ENCODE assay signal across 13 cellular contexts in genomic region chr1:207343675-207344074, GRCh38. TPM values are rescaled to one million over a fixed set of nuclear protein-coding genes. Genes with fewer than 3 reads are reported as not detected.
A peak's percentile ranks its signal among the peaks of the same experiment; 100 is the strongest.
DNase-seq lines count a peak whose midpoint lies in the region; ATAC-seq and TF ChIP-seq lines count a peak whose summit lies in the region.
"Had no signal": no experiment of that assay in that cellular context is flagged by ENCODE, and none has a peak within 500 bp of the region (broad histone marks: within the 10 kb centered on the region; RNA-seq: fewer than 3 reads in every experiment).

No MANE protein-coding gene starts in this region.

- H3K36me3 Mint-ChIP-seq in activated CD8-positive, alpha-beta memory T cell treated with anti-CD3 and anti-CD28 coated beads, Interleukin-2, amount 10 ng/mL, durations not matched to agents 7 days and 5 days, result peaks cover 90% of the 10 kb centered on the region
- peaks cover 91% of the 10 kb centered on the region for H3K36me3 Mint-ChIP-seq in activated naive CD8-positive, alpha-beta T cell treated with anti-CD3 and anti-CD28 coated beads, Interleukin-2, amount 10 ng/mL, durations not matched to agents 7 days and 5 days
- H3K36me3 Mint-ChIP-seq in naive thymus-derived CD8-positive, alpha-beta T cell, result peaks cover 40 to 93% (median 77%) of the 10 kb centered on the region in 3 donors
- H3K36me3 Mint-ChIP-seq in MCF 10A (ENCODE audit: insufficient read depth, unreplicated experiment), result peaks cover 83% of the 10 kb centered on the region

- H3K4me3 Mint-ChIP-seq in activated CD8-positive, alpha-beta memory T cell treated with anti-CD3 and anti-CD28 coated beads, Interleukin-2, amount 10 ng/mL, durations not matched to agents 7 days and 5 days, result no peak overlapping the region
- H3K4me3 Mint-ChIP-seq in activated naive CD8-positive, alpha-beta T cell treated with anti-CD3 and anti-CD28 coated beads, Interleukin-2, amount 10 ng/mL, durations not matched to agents 7 days and 5 days, result peak overlapping the region; percentile 54
- peak overlapping the region in 9 of 10 donors; percentile 27 to 84 (median 72) for H3K4me3 Mint-ChIP-seq in naive thymus-derived CD8-positive, alpha-beta T cell
- H3K4me3 Mint-ChIP-seq in MCF 10A (ENCODE audit: unreplicated experiment), result no peak overlapping the region

- no TSS peak for BruUV-seq in MCF 10A (replicated peaks; lab: Mats Ljungman, UMichigan)

- no peak for TF ChIP-seq CTCF in MCF 10A (IDR thresholded peaks at IDR 0.05; ENCODE audit: unreplicated experiment)

- peaks cover 9% of the 10 kb centered on the region for H3K9me3 Mint-ChIP-seq in activated CD8-positive, alpha-beta memory T cell treated with anti-CD3 and anti-CD28 coated beads, Interleukin-2, amount 10 ng/mL, durations not matched to agents 7 days and 5 days (ENCODE audit: low read depth)
- peaks cover 21% of the 10 kb centered on the region for H3K9me3 Mint-ChIP-seq in activated naive CD8-positive, alpha-beta T cell treated with anti-CD3 and anti-CD28 coated beads, Interleukin-2, amount 10 ng/mL, durations not matched to agents 7 days and 5 days
- H3K9me3 Mint-ChIP-seq in naive thymus-derived CD8-positive, alpha-beta T cell, result peaks cover 0 to 17% (median 0%) of the 10 kb centered on the region in 9 donors
- H3K9me3 Mint-ChIP-seq in MCF 10A (ENCODE audit: unreplicated experiment), result no peaks in the 10 kb centered on the region

- POLR2A ChIA-PET in activated naive CD8-positive, alpha-beta T cell treated with anti-CD3 and anti-CD28 coated beads, Interleukin-2, amount 10 ng/mL, durations not matched to agents 7 days and 5 days (lab: Charles Lee), result no interaction called here
- POLR2A ChIA-PET in naive thymus-derived CD8-positive, alpha-beta T cell (lab: Charles Lee), result interaction anchor here (1.6 kb wide), 1 partner anchor 22 kb away, joined by 6 read pairs; the partner anchor contains the start of gene CD55
- POLR2A ChIA-PET in MCF 10A (lab: Yijun Ruan, JAX), result interaction anchor here (0.5 to 2.2 kb wide), 5 partner anchors 9 to 632 kb away, joined by 3 to 9 read pairs (median 4); partner anchors contain the start of gene CD55

- peak overlapping the region; percentile 33 for H3K27ac Mint-ChIP-seq in activated CD8-positive, alpha-beta memory T cell treated with anti-CD3 and anti-CD28 coated beads, Interleukin-2, amount 10 ng/mL, durations not matched to agents 7 days and 5 days
- peak overlapping the region; percentile 44 for H3K27ac Mint-ChIP-seq in activated naive CD8-positive, alpha-beta T cell treated with anti-CD3 and anti-CD28 coated beads, Interleukin-2, amount 10 ng/mL, durations not matched to agents 7 days and 5 days
- H3K27ac Mint-ChIP-seq in naive thymus-derived CD8-positive, alpha-beta T cell, result peak overlapping the region in 9 of 10 donors; percentile 53 to 90 (median 78)
- H3K27ac Mint-ChIP-seq in MCF 10A (ENCODE audit: low read depth, unreplicated experiment), result no peak overlapping the region

- no peak for ATAC-seq in activated CD8-positive, alpha-beta memory T cell treated with anti-CD3 and anti-CD28 coated beads, Interleukin-2, amount 10 ng/mL, durations not matched to agents 7 days and 5 days
- ATAC-seq in activated naive CD8-positive, alpha-beta T cell treated with anti-CD3 and anti-CD28 coated beads, Interleukin-2, amount 10 ng/mL, durations not matched to agents 7 days and 5 days (ENCODE audit: low read depth), result no peak
- no peak for ATAC-seq in naive thymus-derived CD8-positive, alpha-beta T cell
- ATAC-seq: PC-3 had no signal

- in situ Hi-C loops in SK-MEL-5 (cut with HindIII; ENCODE audit: low pct_unique_long_range_greater_than_20kb, low sequenced_read_pairs), result no loop called here

- DNase-seq in activated CD8-positive, alpha-beta memory T cell treated with anti-CD3 and anti-CD28 coated beads, Interleukin-2, amount 10 ng/mL, durations not matched to agents 7 days and 5 days, result no peak
- no peak for DNase-seq in activated CD8-positive, alpha-beta memory T cell treated with anti-CD3 and anti-CD28 coated beads, Interleukin-2, amount 50 U/mL, for 48 hours
- DNase-seq in SK-MEL-5 (ENCODE audit: low read depth, low spot score) (peak; percentile 52), MCF 10A (ENCODE audit: unreplicated experiment) (no peak), HuH-7.5 (ENCODE audit: low spot score) (no peak), cortex of kidney (lab: John Stamatoyannopoulos, UW) (no peak)
- no peak for DNase-seq in activated naive CD8-positive, alpha-beta T cell treated with anti-CD3 and anti-CD28 coated beads, Interleukin-2, amount 10 ng/mL, durations not matched to agents 7 days and 5 days
- DNase-seq in naive thymus-derived CD8-positive, alpha-beta T cell, result no peak
- DNase-seq: NCI-H1048, NCI-H1436 treated with DMSO at 0.1 percent for 48 hours, NCI-H2081, NCI-H748 treated with DMSO at 0.1 percent for 48 hours, PC-3 had no signal

- intact Hi-C loops in MCF 10A (cut with micrococcal nuclease), result loop anchor here (1.0 kb wide), 1 partner anchor 55 kb away; no protein-coding TSS in a partner anchor

- peaks cover 60% of the 10 kb centered on the region for H3K4me1 Mint-ChIP-seq in activated CD8-positive, alpha-beta memory T cell treated with anti-CD3 and anti-CD28 coated beads, Interleukin-2, amount 10 ng/mL, durations not matched to agents 7 days and 5 days
- peaks cover 64% of the 10 kb centered on the region for H3K4me1 Mint-ChIP-seq in activated naive CD8-positive, alpha-beta T cell treated with anti-CD3 and anti-CD28 coated beads, Interleukin-2, amount 10 ng/mL, durations not matched to agents 7 days and 5 days
- peaks cover 59 to 92% (median 90%) of the 10 kb centered on the region in 4 donors for H3K4me1 Mint-ChIP-seq in naive thymus-derived CD8-positive, alpha-beta T cell
- H3K4me1 Mint-ChIP-seq in MCF 10A (ENCODE audit: insufficient read depth, unreplicated experiment), result peaks cover 10% of the 10 kb centered on the region

- CTCF ChIA-PET in activated CD8-positive, alpha-beta memory T cell treated with anti-CD3 and anti-CD28 coated beads, Interleukin-2, amount 10 ng/mL, durations not matched to agents 7 days and 5 days (lab: Charles Lee), result interaction anchor here (1.1 kb wide), 1 partner anchor 62 kb away, joined by 3 read pairs; no protein-coding TSS in a partner anchor
- CTCF ChIA-PET in MCF 10A (lab: Yijun Ruan, JAX), result interaction anchor here (0.6 to 1.0 kb wide), 2 partner anchors 61 to 355 kb away, joined by 3 to 4 read pairs; no protein-coding TSS in a partner anchor

- no peaks in the 10 kb centered on the region for H3K27me3 Mint-ChIP-seq in activated CD8-positive, alpha-beta memory T cell treated with anti-CD3 and anti-CD28 coated beads, Interleukin-2, amount 10 ng/mL, durations not matched to agents 7 days and 5 days
- no peaks in the 10 kb centered on the region for H3K27me3 Mint-ChIP-seq in activated naive CD8-positive, alpha-beta T cell treated with anti-CD3 and anti-CD28 coated beads, Interleukin-2, amount 10 ng/mL, durations not matched to agents 7 days and 5 days
- H3K27me3 Mint-ChIP-seq in naive thymus-derived CD8-positive, alpha-beta T cell, result no peaks in the 10 kb centered on the region
- H3K27me3 Mint-ChIP-seq in MCF 10A (ENCODE audit: insufficient read depth, unreplicated experiment), result no peaks in the 10 kb centered on the region

RNA-seq across cellular contexts. Expression of gene CD55, which starts 22.2 kb away (rescaled TPM):
- 10 to 100 TPM; 64.9 to 96.9 TPM for total RNA-seq in activated CD8-positive, alpha-beta memory T cell treated with anti-CD3 and anti-CD28 coated beads, Interleukin-2, amount 10 ng/mL, durations not matched to agents 7 days and 5 days
- 47.9 and 53.3 TPM in 2 replicates for total RNA-seq in SK-MEL-5 (2014; rRNA removed; shearing (Covaris generic))
- 52.2 and 58.7 TPM in 2 replicates for polyA plus RNA-seq in SK-MEL-5 (2015; cell fraction: cytosol; rRNA removed)
- polyA plus RNA-seq in SK-MEL-5 (2015; cell fraction: nucleus; rRNA removed), result 8.0 and 15.2 TPM in 2 replicates
- 10 to 100 TPM; 69.3 to 80.6 TPM for total RNA-seq in activated naive CD8-positive, alpha-beta T cell treated with anti-CD3 and anti-CD28 coated beads, Interleukin-2, amount 10 ng/mL, durations not matched to agents 7 days and 5 days
- 100 to 1,000 TPM in 1 of 2 experiments, 10 to 100 TPM in 1; 98.9 to 102 TPM for total RNA-seq in naive thymus-derived CD8-positive, alpha-beta T cell
- polyA plus RNA-seq in naive thymus-derived CD8-positive, alpha-beta T cell, result 100 to 1,000 TPM; 156 to 193 (median 156) TPM
- 159 and 213 TPM in 2 replicates for total RNA-seq in MCF 10A (2022)

Comparison
In these comparisons a context has a peak if more than half of its experiments do, and no peak if none do; other contexts are left out.
1. H3K4me3 Mint-ChIP-seq: peak in activated naive CD8-positive, alpha-beta T cell treated with anti-CD3 and anti-CD28 coated beads, Interleukin-2, amount 10 ng/mL, durations not matched to agents 7 days and 5 days (single experiment) and naive thymus-derived CD8-positive, alpha-beta T cell (9 of 10); none in activated CD8-positive, alpha-beta memory T cell treated with anti-CD3 and anti-CD28 coated beads, Interleukin-2, amount 10 ng/mL, durations not matched to agents 7 days and 5 days (single experiment) and MCF 10A (single experiment).